In the genomic region with DNA sequence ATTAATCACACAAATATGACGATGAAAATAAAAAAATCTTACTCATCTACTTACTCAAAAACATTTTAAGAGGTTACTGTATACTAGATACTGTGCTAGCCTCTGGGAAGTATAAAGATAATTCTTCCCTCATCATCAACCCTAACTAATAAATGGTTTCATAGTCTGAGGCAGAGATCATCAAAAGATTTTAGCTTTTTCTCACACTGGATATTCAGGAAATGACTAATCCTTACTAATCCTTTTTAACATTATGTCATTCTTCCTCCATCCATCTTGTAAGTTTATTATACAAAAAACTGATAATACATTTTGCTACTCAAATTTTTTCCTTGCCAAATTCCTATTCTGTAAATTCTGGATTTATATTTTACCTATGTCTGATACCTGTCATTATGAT, we compare ENCODE assay signal across 14 cellular contexts. TPM values are rescaled to one million over a fixed set of nuclear protein-coding genes. Genes with fewer than 3 reads are reported as not detected.
DNase-seq lines count a peak whose midpoint lies in the region; ATAC-seq and TF ChIP-seq lines count a peak whose summit lies in the region.
"Had no signal": no experiment of that assay in that cellular context is flagged by ENCODE, and none has a peak within 500 bp of the region (broad histone marks: within the 10 kb centered on the region; RNA-seq: fewer than 3 reads in every experiment).

No MANE protein-coding gene starts in this region.

- no peak overlapping the region for H2AFZ ChIP-seq in PC-9
- H2AFZ ChIP-seq in MM.1S (ENCODE audit: low read length), result no peak overlapping the region

- H3K27me3 ChIP-seq in PC-9 (ENCODE audit: insufficient read depth, low read depth) (no peaks in the 10 kb centered on the region), MM.1S (replicated peaks; ENCODE audit: insufficient read depth, low read length) (no peaks in the 10 kb centered on the region)

- no peak overlapping the region for H3K9ac ChIP-seq in MM.1S (ENCODE audit: low read length)

- no peaks in the 10 kb centered on the region for H3K79me2 ChIP-seq in PC-9 (ENCODE audit: low read depth)
- no peaks in the 10 kb centered on the region for H3K79me2 ChIP-seq in MM.1S (ENCODE audit: low read length)

- H3K9me3 ChIP-seq in PC-9 (ENCODE audit: insufficient read depth, low read depth), result no peaks in the 10 kb centered on the region; the same call in 1 of the 2 replicates
- no peaks in the 10 kb centered on the region for H3K9me3 ChIP-seq in MM.1S (replicated peaks; ENCODE audit: insufficient read depth, low read length)

- intact Hi-C loops in PC-9 (cut with micrococcal nuclease; ENCODE audit: unreplicated experiment), result no loop called here

- H3K4me2 ChIP-seq in PC-9, result no peak overlapping the region
- H3K4me2 ChIP-seq in MM.1S (ENCODE audit: low read depth, low read length), result no peak overlapping the region

- no peaks in the 10 kb centered on the region for H4K20me1 ChIP-seq in PC-9 (ENCODE audit: insufficient read depth)
- H4K20me1 ChIP-seq in MM.1S (ENCODE audit: insufficient read depth, low read length), result no peaks in the 10 kb centered on the region

- H3K27ac ChIP-seq in PC-9 (peak overlapping the region; percentile 30; the same call in 1 of the 2 replicates), MM.1S (ENCODE audit: low read length) (no peak overlapping the region)

- H3K9me2 ChIP-seq in PC-9 (ENCODE audit: insufficient read depth), result no peaks in the 10 kb centered on the region
- no peaks in the 10 kb centered on the region for H3K9me2 ChIP-seq in MM.1S (replicated peaks; ENCODE audit: insufficient read depth, low read length)

- CTCF ChIA-PET in PC-9 (lab: Charles Lee), result no interaction called here

- H3K4me1 ChIP-seq in PC-9 (replicated peaks; ENCODE audit: insufficient read depth) (peaks cover 12% of the 10 kb centered on the region; the same call in 1 of the 2 replicates), MM.1S (ENCODE audit: low read length) (peaks cover 19% of the 10 kb centered on the region)

- POLR2A ChIA-PET in PC-9 (lab: Charles Lee; ENCODE audit: unreplicated experiment), result no interaction called here

- ATAC-seq in GM19467 (IDR thresholded peaks at IDR 0.05; ENCODE audit: unreplicated experiment) (no peak), GM18520 (IDR thresholded peaks at IDR 0.05; ENCODE audit: unreplicated experiment) (no peak)
- ATAC-seq: activated naive CD4-positive, alpha-beta T cell treated with anti-CD3 and anti-CD28 coated beads, Interleukin-2, amount 50 U/mL, for 72 hours; stimulated activated memory B cell treated with anti-CD40 and anti-IgM and Interleukin-4, amounts not matched to agents 10 μg/mL and 1 μg/mL and 100 μg/mL, for 72 hours had no signal

- BruUV-seq in PC-9 (replicated peaks; lab: Mats Ljungman, UMichigan), result no TSS peak

- H3K36me3 ChIP-seq in PC-9 (ENCODE audit: low read depth) (peaks cover 14% of the 10 kb centered on the region; the same call in 1 of the 2 replicates), MM.1S (replicated peaks; ENCODE audit: insufficient read depth, low read length) (no peaks in the 10 kb centered on the region)

- peak; percentile 35 for DNase-seq in Daoy (ENCODE audit: low read depth)
- DNase-seq in PC-9, result peak in 1 of 2 experiments; percentile 45
- DNase-seq in cardiac fibroblast (ENCODE audit: low read depth in 2 of 2), result peak; percentile 41 to 80
- peak; percentile 47 for DNase-seq in non-pigmented ciliary epithelial cell (ENCODE audit: low read depth)
- DNase-seq in MM.1S, result no peak
- DNase-seq in NCI-H82 treated with DMSO at 0.1 percent for 48 hours (lab: John Stamatoyannopoulos, UW; ENCODE audit: unreplicated experiment), result no peak
- DNase-seq: CD4-positive, alpha-beta T cell; head of caudate nucleus; NCI-H1105 treated with DMSO at 0.1 percent for 48 hours; NK-92 treated with Interleukin-12 subunit alpha and Interleukin-12 subunit beta, amount 100 ng/mL, for 24 hours had no signal

- H3F3A ChIP-seq in PC-9 (ENCODE audit: insufficient read depth, low read depth) (0 out of 2 replicates have a peak, but pooled peaks cover 4% of the 10 kb centered on the region), MM.1S (ENCODE audit: insufficient read depth, low read length) (no peaks in the 10 kb centered on the region; the same call in 1 of the 2 replicates)

- TF ChIP-seq CTCF in PC-9 (conservative IDR thresholded peaks at IDR 0.05), result no peak
- no peak for TF ChIP-seq CTCF in cardiac fibroblast (IDR thresholded peaks at IDR 0.05; ENCODE audit: low read depth, low read length)
- no peak for TF ChIP-seq CTCF in MM.1S (IDR thresholded peaks at IDR 0.05; ENCODE audit: low read length)

- H3K4me3 ChIP-seq in PC-9 (no peak overlapping the region), cardiac fibroblast (replicated peaks in 1 of 2; ENCODE audit: low read depth in 2 of 2, low read length in 2 of 2) (no peak overlapping the region), MM.1S (ENCODE audit: low read length) (no peak overlapping the region)

RNA-seq across cellular contexts. Expression of gene ACAD11, which starts 29.7 kb away (rescaled TPM):
- 4.7 TPM in 2 replicates for total RNA-seq in Daoy (2014; rRNA removed; shearing (Covaris generic))
- total RNA-seq in PC-9 (2021), result 13.2 and 18.5 TPM in 2 replicates

RNA-seq across cellular contexts. Expression of gene UBA5, which starts 30.2 kb away (rescaled TPM):
- total RNA-seq in Daoy (2014; rRNA removed; shearing (Covaris generic)), result 31.7 and 48.8 TPM in 2 replicates
- 41.6 and 52.9 TPM in 2 replicates for total RNA-seq in PC-9 (2021)

RNA-seq across cellular contexts. Expression of gene ACKR4, which starts 32.9 kb away (rescaled TPM):
- not detected in 2 replicates for total RNA-seq in Daoy (2014; rRNA removed; shearing (Covaris generic))
- total RNA-seq in PC-9 (2021), result not detected in 2 replicates

Comparison
In these comparisons a context has a peak if more than half of its experiments do, and no peak if none do; other contexts are left out.
1. DNase-seq: peak in Daoy (single experiment), cardiac fibroblast (2 of 2) and non-pigmented ciliary epithelial cell (single experiment); none in MM.1S (single experiment) and NCI-H82 treated with DMSO at 0.1 percent for 48 hours (single experiment).